ENCODE assay signal across 18 cellular contexts in the genomic region with DNA sequence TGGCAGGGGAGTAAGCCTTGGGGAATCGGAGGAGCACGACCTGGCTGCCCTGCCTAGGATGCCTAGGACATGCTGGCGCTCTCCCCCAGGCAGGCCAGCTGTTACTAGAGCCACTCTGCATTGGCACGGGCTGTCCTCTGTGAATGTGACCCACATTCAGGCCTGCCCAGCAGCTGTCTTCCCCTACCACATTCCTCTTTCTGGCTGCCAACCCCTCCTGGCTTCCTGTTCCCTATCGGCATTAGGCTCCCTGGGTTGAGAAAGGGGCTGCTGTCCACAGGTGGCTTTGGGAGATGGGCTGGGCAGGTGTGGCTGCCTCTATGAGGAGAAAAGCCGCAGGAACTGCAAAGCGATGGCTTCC. TPM values are rescaled to one million over a fixed set of nuclear protein-coding genes. Genes with fewer than 3 reads are reported as not detected.
A peak's percentile ranks its signal among the peaks of the same experiment; 100 is the strongest.
DNase-seq lines count a peak whose midpoint lies in the region; ATAC-seq and TF ChIP-seq lines count a peak whose summit lies in the region.
"Had no signal": no experiment of that assay in that cellular context is flagged by ENCODE, and none has a peak within 500 bp of the region (broad histone marks: within the 10 kb centered on the region; RNA-seq: fewer than 3 reads in every experiment).

No MANE protein-coding gene starts in this region.

- peaks cover 0 to 13% of the 10 kb centered on the region in 2 donors for H3K27me3 Mint-ChIP-seq in CD4-positive, alpha-beta memory T cell

- TF ChIP-seq CTCF in GM10266 (IDR thresholded peaks at IDR 0.05; ENCODE audit: control insufficient read depth, insufficient read depth, low read depth, missing control alignments) = no peak

- peak; percentile 47 for DNase-seq in DMS 273 (lab: John Stamatoyannopoulos, UW; ENCODE audit: unreplicated experiment)
- DNase-seq in DMS 273 treated with DMSO at 0.1 percent for 48 hours (lab: John Stamatoyannopoulos, UW) = no peak
- DNase-seq in Right ventricle myocardium superior = peak; percentile 51
- DNase-seq in midbrain (lab: John Stamatoyannopoulos, UW) = peak; percentile 59
- no peak for DNase-seq in CD4-positive, alpha-beta memory T cell
- DNase-seq in NCI-H524 treated with DMSO at 0.1 percent for 48 hours (lab: John Stamatoyannopoulos, UW) = no peak
- DNase-seq in GM10266 (ENCODE audit: extremely low spot score) = no peak
- DNase-seq: activated CD4-positive, alpha-beta T cell treated with anti-CD3 and anti-CD28 coated beads for 36 hours; activated effector memory CD4-positive, alpha-beta T cell treated with Interleukin-2 at 50 U/mL for 16 hours; effector CD8-positive, alpha-beta T cell; kidney glomerular epithelial cell; NCI-H1694; stimulated activated CD4-positive, alpha-beta T cell treated with anti-CD3 and anti-CD28 coated beads, Interleukin-4, amount 100 ng/mL, for 1 hour had no signal

- H3K9me3 Mint-ChIP-seq in CD4-positive, alpha-beta memory T cell = no peaks in the 10 kb centered on the region
- H3K9me3 Mint-ChIP-seq: central memory CD8-positive, alpha-beta T cell had no signal

- no peak overlapping the region for H3K4me3 ChIP-seq in CD4-positive, alpha-beta memory T cell (ENCODE audit: low read length in 2 of 2)
- H3K4me3 ChIP-seq: BLaER1, skin epidermis had no signal

- H3K4me1 Mint-ChIP-seq in CD4-positive, alpha-beta memory T cell = no peaks in the 10 kb centered on the region
- H3K4me1 Mint-ChIP-seq: activated CD4-positive, alpha-beta T cell treated with anti-CD3 and anti-CD28 coated beads for 36 hours; central memory CD8-positive, alpha-beta T cell had no signal

- peak; percentile 75 for ATAC-seq in Right ventricle myocardium superior (ENCODE audit: poor library complexity)
- ATAC-seq: activated CD4-positive, alpha-beta T cell treated with anti-CD3 and anti-CD28 coated beads for 36 hours had no signal

- CTCF ChIA-PET in CD4-positive, alpha-beta memory T cell (lab: Charles Lee; ENCODE audit: partially characterized antibody) = no interaction called here

- intact Hi-C loops in Right ventricle myocardium superior (cut with DNase I) = no loop called here
- intact Hi-C loops in CD4-positive, alpha-beta memory T cell (cut with micrococcal nuclease) = no loop called here

- no peaks in the 10 kb centered on the region for H3K36me3 Mint-ChIP-seq in CD4-positive, alpha-beta memory T cell

- H3K36me3 ChIP-seq in CD4-positive, alpha-beta memory T cell (ENCODE audit: insufficient read depth, low read length) = no peaks in the 10 kb centered on the region
- H3K36me3 ChIP-seq: BLaER1 had no signal

- POLR2A ChIA-PET in CD4-positive, alpha-beta memory T cell (lab: Charles Lee; ENCODE audit: partially characterized antibody) = no interaction called here

- H3K9me3 ChIP-seq in CD4-positive, alpha-beta memory T cell (ENCODE audit: control insufficient read depth in 1 of 2, low read length in 2 of 2) = no peaks in the 10 kb centered on the region
- H3K9me3 ChIP-seq: BLaER1 had no signal

- no peak overlapping the region for H3K27ac Mint-ChIP-seq in CD4-positive, alpha-beta memory T cell
- H3K27ac Mint-ChIP-seq: activated CD4-positive, alpha-beta T cell treated with anti-CD3 and anti-CD28 coated beads for 36 hours had no signal

- peak overlapping the region; percentile 94 for H3K27ac ChIP-seq in temporal lobe (ENCODE audit: low read depth, low read length)
- no peak overlapping the region for H3K27ac ChIP-seq in CD4-positive, alpha-beta memory T cell (ENCODE audit: low read depth, low read length)
- H3K27ac ChIP-seq: 22Rv1, BLaER1, skin epidermis had no signal

- H3K27me3 ChIP-seq in CD4-positive, alpha-beta memory T cell (ENCODE audit: insufficient read depth, low read length) = no peaks in the 10 kb centered on the region
- H3K27me3 ChIP-seq: BLaER1 had no signal

- no peaks in the 10 kb centered on the region for H3K4me1 ChIP-seq in CD4-positive, alpha-beta memory T cell (ENCODE audit: insufficient read depth, low read length)

- no peak overlapping the region for H3K4me3 Mint-ChIP-seq in CD4-positive, alpha-beta memory T cell
- H3K4me3 Mint-ChIP-seq: activated CD4-positive, alpha-beta T cell treated with anti-CD3 and anti-CD28 coated beads for 36 hours; central memory CD8-positive, alpha-beta T cell had no signal

RNA-seq across cellular contexts. Expression of a gene that starts 2.3 kb away (rescaled TPM):
- 11.1 TPM for total RNA-seq in Right ventricle myocardium superior
- total RNA-seq in temporal lobe = 35.2 TPM
- not detected for total RNA-seq in CD4-positive, alpha-beta memory T cell
- polyA plus RNA-seq in CD4-positive, alpha-beta memory T cell = not detected

Comparison
In these comparisons a context has a peak if more than half of its experiments do, and no peak if none do; other contexts are left out.
1. DNase-seq: peak in DMS 273 (single experiment), Right ventricle myocardium superior (single experiment) and midbrain (single experiment); none in DMS 273 treated with DMSO at 0.1 percent for 48 hours (single experiment), CD4-positive, alpha-beta memory T cell (0 of 5), NCI-H524 treated with DMSO at 0.1 percent for 48 hours (single experiment) and GM10266 (single experiment).
2. RNA of a gene that starts 2.3 kb away (total RNA-seq): 35.2 TPM in temporal lobe (single experiment) and 11.1 TPM in Right ventricle myocardium superior (single experiment); not detected in CD4-positive, alpha-beta memory T cell; every median in the first group is over 10 times any median in the second.